In the genomic region with DNA sequence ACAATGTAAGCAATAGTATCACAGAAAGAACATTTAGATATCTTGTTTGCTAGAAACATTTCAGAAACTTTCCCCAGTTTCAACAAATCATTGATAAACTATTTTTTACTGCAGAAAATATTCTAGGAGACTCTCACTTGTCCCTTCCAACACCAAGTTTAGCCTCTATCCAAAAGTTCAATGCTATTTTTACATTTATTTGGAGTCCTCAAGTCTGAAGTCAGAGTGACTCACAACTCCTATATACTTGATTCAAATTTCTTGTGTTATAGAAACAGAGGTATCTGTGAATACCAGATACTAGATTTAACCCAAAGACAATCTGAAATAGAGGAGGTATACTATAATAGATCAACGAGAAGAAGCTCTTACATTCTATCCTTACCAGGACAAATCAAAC, we compare ENCODE assay signal across 28 cellular contexts.
"Had no signal": no experiment of that assay in that cellular context is flagged by ENCODE, and none has a peak within 500 bp of the region (broad histone marks: within the 10 kb centered on the region; RNA-seq: fewer than 3 reads in every experiment).

No MANE protein-coding gene starts in this region.

- H3K4me3 ChIP-seq: PC-9 had no signal

- H3K27ac Mint-ChIP-seq: activated CD4-positive, alpha-beta T cell treated with anti-CD3 and anti-CD28 coated beads, Interleukin-2, amount 10 ng/mL, durations not matched to agents 24 days and 14 days; activated CD8-positive, alpha-beta T cell treated with anti-CD3 and anti-CD28 coated beads, Interleukin-2, amount 10 ng/mL, durations not matched to agents 7 days and 5 days; activated naive CD4-positive, alpha-beta T cell treated with anti-CD3 and anti-CD28 coated beads for 36 hours; activated naive CD4-positive, alpha-beta T cell treated with anti-CD3 and anti-CD28 coated beads, Interleukin-2, amount 50 U/mL, for 72 hours; activated T-cell treated with anti-CD3 and anti-CD28 coated beads, Interleukin-2, amount 50 U/mL, for 24 hours; activated T-helper 1 cell treated with anti-CD3 and anti-CD28 coated beads, Interleukin-12 subunit alpha, Interleukin-12 subunit beta, Interleukin-2, Interleukin-4 antibody, amounts not matched to agents 30 ng/mL and 10 ng/mL and 1 ng/mL, durations not matched to agents 14 hours and 24 hours and 36 hours; brain; T-helper 2 cell treated with Interferon-gamma antibody and Interleukin-4, amounts not matched to agents 5 μg/mL and 100 μg/mL, for 36 hours had no signal

- ATAC-seq: activated CD8-positive, alpha-beta T cell treated with anti-CD3 and anti-CD28 coated beads, Interleukin-2, amount 10 ng/mL, durations not matched to agents 7 days and 5 days; activated naive CD4-positive, alpha-beta T cell treated with anti-CD3 and anti-CD28 coated beads, Interleukin-2, amount 50 U/mL, for 72 hours; Right ventricle myocardium inferior had no signal

- H2AFZ ChIP-seq: PC-9 had no signal

- H3K27ac ChIP-seq: PC-9, RWPE1 had no signal

- DNase-seq: activated CD4-positive, alpha-beta T cell treated with anti-CD3 and anti-CD28 coated beads, Interleukin-2, amount 10 ng/mL, durations not matched to agents 24 days and 14 days; activated CD4-positive, alpha-beta T cell treated with anti-CD3 and anti-CD28 coated beads, Interleukin-2, amount 50 U/mL, for 48 hours; activated CD8-positive, alpha-beta T cell treated with anti-CD3 and anti-CD28 coated beads, Interleukin-2, amount 10 ng/mL, durations not matched to agents 7 days and 5 days; activated gamma-delta T cell treated with Interleukin-2 at 50 U/mL for 16 hours; activated naive CD4-positive, alpha-beta T cell treated with anti-CD3 and anti-CD28 coated beads for 36 hours; activated T-cell treated with anti-CD3 and anti-CD28 coated beads, Interleukin-2, amount 50 U/mL, for 24 hours; anterior cingulate cortex; central memory CD4-positive, alpha-beta T cell; Kasumi-1; MM.1S; MV-4-11; NCI-H1092; NCI-H1436 treated with DMSO at 0.1 percent for 48 hours; NCI-H187; NCI-H2029 treated with DMSO at 0.1 percent for 48 hours; NCI-H2107; NCI-H2171; NCI-H510A; NCI-H526; NCI-H748 treated with DMSO at 0.1 percent for 48 hours; NK-92 treated with Interleukin-12 subunit alpha and Interleukin-12 subunit beta, amount 100 ng/mL, for 24 hours; PC-9 had no signal

- H3K27me3 Mint-ChIP-seq: activated CD4-positive, alpha-beta T cell treated with anti-CD3 and anti-CD28 coated beads, Interleukin-2, amount 10 ng/mL, durations not matched to agents 24 days and 14 days; activated T-cell treated with anti-CD3 and anti-CD28 coated beads, Interleukin-2, amount 50 U/mL, for 24 hours; brain had no signal

- H3K4me2 ChIP-seq: PC-9 had no signal

- H3K4me3 Mint-ChIP-seq: activated CD4-positive, alpha-beta T cell treated with anti-CD3 and anti-CD28 coated beads, Interleukin-2, amount 10 ng/mL, durations not matched to agents 24 days and 14 days; activated CD8-positive, alpha-beta T cell treated with anti-CD3 and anti-CD28 coated beads, Interleukin-2, amount 10 ng/mL, durations not matched to agents 7 days and 5 days; activated naive CD4-positive, alpha-beta T cell treated with anti-CD3 and anti-CD28 coated beads for 36 hours; activated T-cell treated with anti-CD3 and anti-CD28 coated beads, Interleukin-2, amount 50 U/mL, for 24 hours; activated T-helper 1 cell treated with anti-CD3 and anti-CD28 coated beads, Interleukin-12 subunit alpha, Interleukin-12 subunit beta, Interleukin-2, Interleukin-4 antibody, amounts not matched to agents 30 ng/mL and 10 ng/mL and 1 ng/mL, durations not matched to agents 14 hours and 24 hours and 36 hours; brain; T-helper 2 cell treated with Interferon-gamma antibody and Interleukin-4, amounts not matched to agents 5 μg/mL and 100 μg/mL, for 36 hours had no signal
